In genomic region chr3:48092270-48092669, GRCh38 we compare ENCODE assay signal across 36 cellular contexts.
"Had no signal": no experiment of that assay in that cellular context is flagged by ENCODE, and none has a peak within 500 bp of the region (broad histone marks: within the 10 kb centered on the region; RNA-seq: fewer than 3 reads in every experiment).

No MANE protein-coding gene starts in this region.

- ATAC-seq: activated CD4-positive, alpha-beta T cell treated with anti-CD3 and anti-CD28 coated beads for 36 hours; activated CD8-positive, alpha-beta memory T cell treated with anti-CD3 and anti-CD28 coated beads, Interleukin-2, amount 10 ng/mL, durations not matched to agents 7 days and 5 days; activated CD8-positive, alpha-beta T cell treated with anti-CD3 and anti-CD28 coated beads, Interleukin-2, amount 10 ng/mL, durations not matched to agents 7 days and 5 days; activated naive CD4-positive, alpha-beta T cell treated with anti-CD3 and anti-CD28 coated beads, Interleukin-2, amount 50 U/mL, for 72 hours; effector memory CD8-positive, alpha-beta T cell; foreskin keratinocyte; gastrocnemius medialis; heart right ventricle; T-helper 17 cell had no signal

- H3K27me3 ChIP-seq: ascending aorta, breast epithelium, cardiac muscle cell, esophagus muscularis mucosa, foreskin keratinocyte, gastrocnemius medialis, heart right ventricle, hepatocyte had no signal

- H3K9me3 Mint-ChIP-seq: activated CD4-positive, alpha-beta memory T cell treated with anti-CD3 and anti-CD28 coated beads for 36 hours; activated CD4-positive, alpha-beta T cell treated with anti-CD3 and anti-CD28 coated beads, Interleukin-2, amount 10 ng/mL, durations not matched to agents 24 days and 14 days; activated naive CD4-positive, alpha-beta T cell treated with anti-CD3 and anti-CD28 coated beads, Interleukin-2, amount 10 ng/mL, durations not matched to agents 7 days and 5 days; activated naive CD4-positive, alpha-beta T cell treated with anti-CD3 and anti-CD28 coated beads, Interleukin-2, amount 50 U/mL, for 72 hours; activated naive CD8-positive, alpha-beta T cell treated with anti-CD3 and anti-CD28 coated beads, Interleukin-2, amount 10 ng/mL, durations not matched to agents 7 days and 5 days; activated T-helper 1 cell treated with anti-CD3 and anti-CD28 coated beads, Interleukin-12 subunit alpha, Interleukin-12 subunit beta, Interleukin-2, Interleukin-4 antibody, amounts not matched to agents 30 ng/mL and 10 ng/mL and 1 ng/mL, durations not matched to agents 14 hours and 24 hours and 36 hours; activated T-helper 2 cell treated with anti-CD3 and anti-CD28 coated beads, Interferon-gamma antibody, Interleukin-2, Interleukin-4, amounts not matched to agents 10 μg/mL and 5 μg/mL and 100 μg/mL, durations not matched to agents 14 hours and 24 hours and 36 hours; effector memory CD8-positive, alpha-beta T cell; T-helper 2 cell treated with Interferon-gamma antibody and Interleukin-4, amounts not matched to agents 5 μg/mL and 100 μg/mL, for 36 hours had no signal

- H2AFZ ChIP-seq: hepatocyte had no signal

- H3K4me2 ChIP-seq: hepatocyte had no signal

- H3K4me3 ChIP-seq: ascending aorta, breast epithelium, cardiac muscle cell, coronary artery, esophagus muscularis mucosa, gastrocnemius medialis, heart right ventricle, hepatocyte had no signal

- H3K9me3 ChIP-seq: ascending aorta, breast epithelium, esophagus muscularis mucosa, gastrocnemius medialis, heart right ventricle had no signal

- H3K27ac Mint-ChIP-seq: activated CD4-positive, alpha-beta memory T cell treated with anti-CD3 and anti-CD28 coated beads for 36 hours; activated CD4-positive, alpha-beta T cell treated with anti-CD3 and anti-CD28 coated beads for 36 hours; activated CD4-positive, alpha-beta T cell treated with anti-CD3 and anti-CD28 coated beads, Interleukin-2, amount 10 ng/mL, durations not matched to agents 24 days and 14 days; activated CD8-positive, alpha-beta memory T cell treated with anti-CD3 and anti-CD28 coated beads, Interleukin-2, amount 10 ng/mL, durations not matched to agents 7 days and 5 days; activated CD8-positive, alpha-beta T cell treated with anti-CD3 and anti-CD28 coated beads, Interleukin-2, amount 10 ng/mL, durations not matched to agents 7 days and 5 days; activated naive CD4-positive, alpha-beta T cell treated with anti-CD3 and anti-CD28 coated beads, Interleukin-2, amount 10 ng/mL, durations not matched to agents 7 days and 5 days; activated naive CD4-positive, alpha-beta T cell treated with anti-CD3 and anti-CD28 coated beads, Interleukin-2, amount 50 U/mL, for 72 hours; activated naive CD8-positive, alpha-beta T cell treated with anti-CD3 and anti-CD28 coated beads, Interleukin-2, amount 10 ng/mL, durations not matched to agents 7 days and 5 days; activated T-helper 1 cell treated with anti-CD3 and anti-CD28 coated beads, Interleukin-12 subunit alpha, Interleukin-12 subunit beta, Interleukin-2, Interleukin-4 antibody, amounts not matched to agents 30 ng/mL and 10 ng/mL and 1 ng/mL, durations not matched to agents 14 hours and 24 hours and 36 hours; activated T-helper 2 cell treated with anti-CD3 and anti-CD28 coated beads, Interferon-gamma antibody, Interleukin-2, Interleukin-4, amounts not matched to agents 10 μg/mL and 5 μg/mL and 100 μg/mL, durations not matched to agents 14 hours and 24 hours and 36 hours; effector memory CD8-positive, alpha-beta T cell; T-helper 17 cell; T-helper 2 cell treated with Interferon-gamma antibody and Interleukin-4, amounts not matched to agents 5 μg/mL and 100 μg/mL, for 36 hours had no signal

- DNase-seq: activated CD4-positive, alpha-beta memory T cell treated with anti-CD3 and anti-CD28 coated beads for 36 hours; activated CD4-positive, alpha-beta T cell treated with anti-CD3 and anti-CD28 coated beads for 36 hours; activated CD4-positive, alpha-beta T cell treated with anti-CD3 and anti-CD28 coated beads, Interleukin-2, amount 10 ng/mL, durations not matched to agents 24 days and 14 days; activated CD4-positive, CD25-positive, alpha-beta regulatory T cell; activated CD4-positive, CD25-positive, alpha-beta regulatory T cell treated with anti-CD3 and anti-CD28 coated beads, Interleukin-2, amount 50 U/mL, for 72 hours; activated CD8-positive, alpha-beta memory T cell treated with anti-CD3 and anti-CD28 coated beads, Interleukin-2, amount 10 ng/mL, durations not matched to agents 7 days and 5 days; activated CD8-positive, alpha-beta memory T cell treated with anti-CD3 and anti-CD28 coated beads, Interleukin-2, amount 50 U/mL, for 4 hours; activated CD8-positive, alpha-beta T cell treated with anti-CD3 and anti-CD28 coated beads, Interleukin-2, amount 10 ng/mL, durations not matched to agents 7 days and 5 days; activated effector memory CD4-positive, alpha-beta T cell treated with anti-CD3 and anti-CD28 coated beads, Interleukin-2, amount 50 U/mL, for 16 hours; activated naive CD4-positive, alpha-beta T cell; activated naive CD4-positive, alpha-beta T cell treated with anti-CD3 and anti-CD28 coated beads, Interleukin-2, amount 10 ng/mL, durations not matched to agents 7 days and 5 days; activated naive CD8-positive, alpha-beta T cell treated with anti-CD3 and anti-CD28 coated beads, Interleukin-2, amount 10 ng/mL, durations not matched to agents 7 days and 5 days; activated T-cell treated with anti-CD3 and anti-CD28 coated beads, Interleukin-2, amount 50 U/mL, for 1 hour; activated T-cell treated with anti-CD3 and anti-CD28 coated beads, Interleukin-2, amount 50 U/mL, for 48 hours; central memory CD4-positive, alpha-beta T cell; cerebellar nuclear complex; dermis blood vessel endothelial cell; effector CD4-positive, alpha-beta T cell; effector memory CD8-positive, alpha-beta T cell; foreskin keratinocyte; gastrocnemius medialis; heart right ventricle; T-helper 1 cell; T-helper 17 cell; T1000 had no signal

- H3K36me3 Mint-ChIP-seq: activated CD4-positive, alpha-beta memory T cell treated with anti-CD3 and anti-CD28 coated beads for 36 hours; activated CD8-positive, alpha-beta memory T cell treated with anti-CD3 and anti-CD28 coated beads, Interleukin-2, amount 10 ng/mL, durations not matched to agents 7 days and 5 days; activated naive CD8-positive, alpha-beta T cell treated with anti-CD3 and anti-CD28 coated beads, Interleukin-2, amount 10 ng/mL, durations not matched to agents 7 days and 5 days; brain had no signal

- H3K4me3 Mint-ChIP-seq: activated CD4-positive, alpha-beta memory T cell treated with anti-CD3 and anti-CD28 coated beads for 36 hours; activated CD4-positive, alpha-beta T cell treated with anti-CD3 and anti-CD28 coated beads for 36 hours; activated CD8-positive, alpha-beta memory T cell treated with anti-CD3 and anti-CD28 coated beads, Interleukin-2, amount 10 ng/mL, durations not matched to agents 7 days and 5 days; activated CD8-positive, alpha-beta T cell treated with anti-CD3 and anti-CD28 coated beads, Interleukin-2, amount 10 ng/mL, durations not matched to agents 7 days and 5 days; activated naive CD4-positive, alpha-beta T cell treated with anti-CD3 and anti-CD28 coated beads, Interleukin-2, amount 10 ng/mL, durations not matched to agents 7 days and 5 days; activated naive CD8-positive, alpha-beta T cell treated with anti-CD3 and anti-CD28 coated beads, Interleukin-2, amount 10 ng/mL, durations not matched to agents 7 days and 5 days; effector memory CD8-positive, alpha-beta T cell; T-helper 17 cell; T-helper 2 cell treated with Interferon-gamma antibody and Interleukin-4, amounts not matched to agents 5 μg/mL and 100 μg/mL, for 36 hours had no signal

- H3K27ac ChIP-seq: ascending aorta, breast epithelium, cardiac muscle cell, coronary artery, esophagus muscularis mucosa, foreskin keratinocyte, gastrocnemius medialis, heart right ventricle, hepatocyte had no signal

- H3K36me3 ChIP-seq: ascending aorta, breast epithelium, cardiac muscle cell, esophagus muscularis mucosa, gastrocnemius medialis, heart right ventricle had no signal

- H3K27me3 Mint-ChIP-seq: activated CD4-positive, alpha-beta memory T cell treated with anti-CD3 and anti-CD28 coated beads for 36 hours; activated CD4-positive, alpha-beta T cell treated with anti-CD3 and anti-CD28 coated beads for 36 hours; activated CD8-positive, alpha-beta memory T cell treated with anti-CD3 and anti-CD28 coated beads, Interleukin-2, amount 10 ng/mL, durations not matched to agents 7 days and 5 days; activated naive CD8-positive, alpha-beta T cell treated with anti-CD3 and anti-CD28 coated beads, Interleukin-2, amount 10 ng/mL, durations not matched to agents 7 days and 5 days; effector memory CD8-positive, alpha-beta T cell; T-helper 17 cell had no signal
